ENCODE assay signal across 8 cellular contexts in genomic region chr12:92034858-92035401, GRCh38.
DNase-seq lines count a peak whose midpoint lies in the region; ATAC-seq, FAIRE-seq and TF ChIP-seq lines count a peak whose summit lies in the region.

No MANE protein-coding gene starts in this region.

- H4K20me1 ChIP-seq in SK-N-SH (ENCODE audit: insufficient read depth) (no peaks in the 10 kb centered on the region), K562 (replicated peaks; ENCODE audit: control insufficient read depth, insufficient read depth, low read length) (no peaks in the 10 kb centered on the region)

- in situ Hi-C loops in K562 (cut with MboI), result no loop called here

- no peak for TF ChIP-seq POLR2A in K562 (conservative IDR thresholded peaks at IDR 0.05)

- TF ChIP-seq EP300 in SK-N-SH (IDR thresholded peaks at IDR 0.05; ENCODE audit: borderline replicate concordance in 1 of 2, low read depth in 1 of 2, low read length in 1 of 2), result peak in 1 of 2 experiments; percentile 70; a peak in 2 of 4 replicates
- TF ChIP-seq EP300 in K562 (IDR thresholded peaks at IDR 0.05; ENCODE audit: low read length), result no peak

- peak; percentile 28 for TF ChIP-seq RAD21 in SK-N-SH (IDR thresholded peaks at IDR 0.05; ENCODE audit: low read length)
- TF ChIP-seq RAD21 in K562 (CRISPR knock-in tag; conservative IDR thresholded peaks at IDR 0.05 in 1 of 2, IDR thresholded peaks at IDR 0.05 in 1 of 2), result no peak

- H3K27ac ChIP-seq in KOPT-K1 (ENCODE audit: low read depth, low read length, poor library complexity, severe bottlenecking) (peak overlapping the region; percentile 78), SK-N-SH (ENCODE audit: low read depth in 2 of 2, low read length in 1 of 2) (peak overlapping the region; percentile 1 to 85; a peak in 3 of 4 replicates), K562 (ENCODE audit: extremely low read depth, low read depth, low read length) (no peak overlapping the region), kidney (ENCODE audit: low read depth in 2 of 2, low read length in 2 of 2) (peak overlapping the region; percentile 38 to 39)

- no peaks in the 10 kb centered on the region for H3K9me3 ChIP-seq in KOPT-K1 (ENCODE audit: insufficient read depth, low read length, poor library complexity, severe bottlenecking)
- H3K9me3 ChIP-seq in SK-N-SH, result no peaks in the 10 kb centered on the region
- H3K9me3 ChIP-seq in K562 (replicated peaks; ENCODE audit: control insufficient read depth, insufficient read depth, low read depth, low read length), result no peaks in the 10 kb centered on the region
- H3K9me3 ChIP-seq in kidney (ENCODE audit: control insufficient read depth in 1 of 2, low read length in 2 of 2), result no peaks in the 10 kb centered on the region

- FAIRE-seq in K562 (lab: Jason Lieb, UNC) (no peak), kidney (lab: Jason Lieb, UNC) (no peak)

- intact Hi-C loops in K562 (cut with micrococcal nuclease), result no loop called here
- intact Hi-C loops in kidney (cut with DNase I), result no loop called here

- ATAC-seq in GM21619 (IDR thresholded peaks at IDR 0.05; ENCODE audit: unreplicated experiment) (peak; percentile 77), K562 (peak; percentile 27; the same call in 2 of the 3 replicates)

- peaks cover 17 to 38% of the 10 kb centered on the region in 2 experiments; a peak in 3 of 4 replicates for H3K4me1 ChIP-seq in SK-N-SH (ENCODE audit: control insufficient read depth in 1 of 2, insufficient read depth in 2 of 2, low read depth in 1 of 2, low read length in 1 of 2)
- peaks cover 3 to 15% of the 10 kb centered on the region in 2 experiments; a peak in 4 of 5 replicates for H3K4me1 ChIP-seq in K562 (replicated peaks in 1 of 2; ENCODE audit: control insufficient read depth in 2 of 2, insufficient read depth in 2 of 2, low read length in 2 of 2)
- H3K4me1 ChIP-seq in kidney (ENCODE audit: control insufficient read depth in 1 of 2, insufficient read depth in 1 of 2, low read depth in 1 of 2, low read length in 2 of 2), result peaks cover 0 to 12% of the 10 kb centered on the region in 2 donors

- no peak for TF ChIP-seq CTCF in SK-N-SH (IDR thresholded peaks at IDR 0.05)
- no peak for TF ChIP-seq CTCF in K562 (IDR thresholded peaks at IDR 0.05 in 2 of 3, conservative IDR thresholded peaks at IDR 0.05 in 1 of 3; ENCODE audit: insufficient read depth in 2 of 3, low read depth in 1 of 3, low read length in 3 of 3)
- no peak for TF ChIP-seq CTCF in kidney (IDR thresholded peaks at IDR 0.05; ENCODE audit: borderline replicate concordance, extremely low read depth, insufficient read depth)

- H3K4me2 ChIP-seq in SK-N-SH, result peak overlapping the region; percentile 76
- H3K4me2 ChIP-seq in K562 (ENCODE audit: insufficient read depth, low read length), result peak overlapping the region; percentile 62; the same call in 1 of the 2 replicates

- H3K9me2 ChIP-seq in SK-N-SH, result no peaks in the 10 kb centered on the region

- WGBS in SK-N-SH (ENCODE audit: low lambda C conversion rate), result 10% methylated on average over 10 of the region's 10 CpGs
- 24% methylated on average over 10 of the region's 10 CpGs for WGBS in K562 (ENCODE audit: insufficient coverage, low coverage, missing lambda C conversion rate)

- POLR2A ChIA-PET in SK-N-SH (lab: Yijun Ruan, JAX) (no interaction called here), K562 (lab: Yijun Ruan, JAX) (no interaction called here)

- H3K9me1 ChIP-seq in K562 (ENCODE audit: control insufficient read depth, insufficient read depth, low read length), result no peaks in the 10 kb centered on the region

- H3K36me3 ChIP-seq in KOPT-K1 (ENCODE audit: insufficient read depth, low read length) (no peaks in the 10 kb centered on the region), SK-N-SH (replicated peaks in 1 of 2; ENCODE audit: control insufficient read depth in 1 of 2, insufficient read depth in 2 of 2, low read length in 1 of 2) (no peaks in the 10 kb centered on the region), K562 (ENCODE audit: control insufficient read depth, insufficient read depth, low read length) (no peaks in the 10 kb centered on the region), kidney (ENCODE audit: control insufficient read depth in 1 of 2, insufficient read depth in 2 of 2, low read length in 2 of 2) (no peaks in the 10 kb centered on the region)

- no peaks in the 10 kb centered on the region for H3K79me2 ChIP-seq in SK-N-SH (ENCODE audit: insufficient read depth)
- H3K79me2 ChIP-seq in K562 (ENCODE audit: control insufficient read depth, insufficient read depth, low read length), result no peaks in the 10 kb centered on the region

- H3F3A ChIP-seq in SK-N-SH (replicated peaks; ENCODE audit: insufficient read depth), result no peaks in the 10 kb centered on the region

- H3K27me3 ChIP-seq in SK-N-SH (ENCODE audit: insufficient read depth), result no peaks in the 10 kb centered on the region
- no peaks in the 10 kb centered on the region for H3K27me3 ChIP-seq in K562 (ENCODE audit: control insufficient read depth in 2 of 2, insufficient read depth in 2 of 2, low read length in 2 of 2)

- DNase-seq in ELF-1 (ENCODE audit: low read depth, low spot score), result peak; percentile 34
- peak; percentile 40 for DNase-seq in SK-N-SH
- DNase-seq in K562 (ENCODE audit: extremely low read depth in 1 of 4, low spot score in 3 of 4), result peak in 1 of 4 experiments; percentile 16
- DNase-seq in kidney, result peak; percentile 70
- DNase-seq in stimulated activated CD4-positive, alpha-beta T cell treated with anti-CD3 and anti-CD28 coated beads, Interleukin-1b, Interleukin-23, amount 100 ng/mL, for 1 hour (ENCODE audit: low read depth in 2 of 2), result peak; percentile 23 to 24
- no peak for DNase-seq in KG1 (lab: John Stamatoyannopoulos, UW)

- H3K9ac ChIP-seq in SK-N-SH (peak overlapping the region; percentile 27; the same call in 1 of the 2 replicates), K562 (ENCODE audit: insufficient read depth in 1 of 2, low read depth in 2 of 2, low read length in 2 of 2) (peak overlapping the region; percentile 20 to 50; a peak in 2 of 4 replicates), kidney (ENCODE audit: low read length in 2 of 2) (peak overlapping the region; percentile 39 to 62)

- H2AFZ ChIP-seq in SK-N-SH (ENCODE audit: low read depth), result peak overlapping the region; percentile 80
- H2AFZ ChIP-seq in K562 (ENCODE audit: low read depth, low read length), result peak overlapping the region; percentile 89

- CTCF ChIA-PET in SK-N-SH (lab: Yijun Ruan, JAX) (interaction anchor here (0.9 kb wide), 1 partner anchor 12 kb away, joined by 3 read pairs; no protein-coding TSS in a partner anchor), K562 (lab: Yijun Ruan, JAX; ENCODE audit: low intra/inter-chr PET ratio) (no interaction called here)

- peak overlapping the region; percentile 24 to 28; a peak in 2 of 4 replicates for H3K4me3 ChIP-seq in SK-N-SH (ENCODE audit: low read depth in 2 of 2, low read length in 1 of 2)
- no peak overlapping the region for H3K4me3 ChIP-seq in K562
- peak overlapping the region; percentile 63 to 75 for H3K4me3 ChIP-seq in kidney (ENCODE audit: low read length in 2 of 2)

- BruUV-seq in K562 (replicated peaks; lab: Mats Ljungman, UMichigan), result no TSS peak

TF ChIP-seq in SK-N-SH, 30 proteins besides CTCF, POLR2A, EP300 and RAD21 (continues in another document):
- TF ChIP-seq USF1 (IDR thresholded peaks at IDR 0.05; ENCODE audit: borderline replicate concordance, low read depth), result peak; percentile 59; the same call in 1 of the 2 replicates
- TF ChIP-seq MAX (IDR thresholded peaks at IDR 0.05; ENCODE audit: low read depth), result peak; percentile 93
- no peak for TF ChIP-seq RFX5 (IDR thresholded peaks at IDR 0.05; ENCODE audit: low read length)
- TF ChIP-seq IRF3 (IDR thresholded peaks at IDR 0.05; ENCODE audit: low read depth, low read length), result no peak

TF ChIP-seq in K562, 482 proteins besides CTCF, POLR2A, EP300 and RAD21 (continues in another document):
- no peak for TF ChIP-seq ZNF76 (CRISPR knock-in tag; IDR thresholded peaks at IDR 0.05; ENCODE audit: borderline replicate concordance)
- no peak for TF ChIP-seq TCF15 (CRISPR knock-in tag; IDR thresholded peaks at IDR 0.05)
- no peak for TF ChIP-seq ZBTB12 (CRISPR knock-in tag; IDR thresholded peaks at IDR 0.05)
- no peak for TF ChIP-seq NCOA1 (IDR thresholded peaks at IDR 0.05; ENCODE audit: low read depth)
